Comparison of ENCODE assay signal across 12 cellular contexts in genomic region chr15:63332367-63333078, GRCh38. TPM values are rescaled to one million over a fixed set of nuclear protein-coding genes. Genes with fewer than 3 reads are reported as not detected.
A peak's percentile ranks its signal among the peaks of the same experiment; 100 is the strongest.
DNase-seq lines count a peak whose midpoint lies in the region; FAIRE-seq and TF ChIP-seq lines count a peak whose summit lies in the region.
"Had no signal": no experiment of that assay in that cellular context is flagged by ENCODE, and none has a peak within 500 bp of the region (broad histone marks: within the 10 kb centered on the region; RNA-seq: fewer than 3 reads in every experiment).

No MANE protein-coding gene starts in this region.

- no peak for TF ChIP-seq CTCF in Calu3 (IDR thresholded peaks at IDR 0.05; ENCODE audit: unreplicated experiment)
- TF ChIP-seq CTCF in bronchial epithelial cell (IDR thresholded peaks at IDR 0.05; ENCODE audit: insufficient read depth, low read length, severe bottlenecking): no peak

- CTCF ChIA-PET in Calu3 (lab: Charles Lee): interaction anchor here (0.6 to 1.7 kb wide), 5 partner anchors 35 to 67 kb away, joined by 3 to 5 read pairs (median 4); no protein-coding TSS in a partner anchor

- H3K27me3 ChIP-seq in bronchial epithelial cell (ENCODE audit: control insufficient read depth, insufficient read depth, low read length): no peaks in the 10 kb centered on the region

- intact Hi-C loops in Calu3 (cut with micrococcal nuclease; ENCODE audit: unreplicated experiment): no loop called here

- H3K36me3 Mint-ChIP-seq in Calu3 (ENCODE audit: insufficient read depth, unreplicated experiment): no peaks in the 10 kb centered on the region
- H3K36me3 Mint-ChIP-seq in activated naive CD8-positive, alpha-beta T cell treated with anti-CD3 and anti-CD28 coated beads for 36 hours: no peaks in the 10 kb centered on the region

- H3K9me3 Mint-ChIP-seq in Calu3 (ENCODE audit: low read depth, unreplicated experiment): peaks cover 2% of the 10 kb centered on the region
- no peaks in the 10 kb centered on the region for H3K9me3 Mint-ChIP-seq in activated naive CD8-positive, alpha-beta T cell treated with anti-CD3 and anti-CD28 coated beads for 36 hours

- DNase-seq in Calu3: peak; percentile 56
- peak; percentile 89 for DNase-seq in M059J (ENCODE audit: low read depth)
- DNase-seq in bronchial epithelial cell (ENCODE audit: low read depth): peak; percentile 98
- DNase-seq in non-pigmented ciliary epithelial cell (ENCODE audit: low read depth): peak; percentile 70
- DNase-seq in activated CD4-positive, alpha-beta T cell treated with anti-CD3 and anti-CD28 coated beads for 48 hours: no peak
- no peak for DNase-seq in activated naive CD8-positive, alpha-beta T cell treated with anti-CD3 and anti-CD28 coated beads for 36 hours
- no peak for DNase-seq in NCI-H2196 (lab: John Stamatoyannopoulos, UW; ENCODE audit: unreplicated experiment)
- no peak for DNase-seq in NCI-H1417 treated with DMSO at 0.1 percent for 48 hours (lab: John Stamatoyannopoulos, UW)
- DNase-seq: activated CD4-positive, CD25-positive, alpha-beta regulatory T cell treated with anti-CD3 and anti-CD28 coated beads, Interleukin-2, amount 50 U/mL, for 72 hours; amygdala; head of caudate nucleus; stimulated activated CD4-positive, alpha-beta T cell treated with anti-CD3 and anti-CD28 coated beads, Interleukin-15, amount 100 ng/mL, for 24 hours had no signal

- H3K4me3 Mint-ChIP-seq in Calu3 (ENCODE audit: low read depth, unreplicated experiment): no peak overlapping the region
- H3K4me3 Mint-ChIP-seq in activated naive CD8-positive, alpha-beta T cell treated with anti-CD3 and anti-CD28 coated beads for 36 hours: no peak overlapping the region

- no TSS peak for BruUV-seq in Calu3 (replicated peaks; lab: Mats Ljungman, UMichigan)

- H3K4me1 Mint-ChIP-seq in Calu3 (ENCODE audit: low read depth, unreplicated experiment): peaks cover 36% of the 10 kb centered on the region
- no peaks in the 10 kb centered on the region for H3K4me1 Mint-ChIP-seq in activated naive CD8-positive, alpha-beta T cell treated with anti-CD3 and anti-CD28 coated beads for 36 hours

- peak; percentile 52 for FAIRE-seq in bronchial epithelial cell (lab: Jason Lieb, UNC)

- H3K4me3 ChIP-seq in bronchial epithelial cell (ENCODE audit: low read depth, low read length): no peak overlapping the region

- peak overlapping the region; percentile 24 for H3K27ac Mint-ChIP-seq in Calu3 (ENCODE audit: unreplicated experiment)
- no peak overlapping the region for H3K27ac Mint-ChIP-seq in activated naive CD8-positive, alpha-beta T cell treated with anti-CD3 and anti-CD28 coated beads for 36 hours

- peaks cover 8% of the 10 kb centered on the region for H3K36me3 ChIP-seq in bronchial epithelial cell (ENCODE audit: control insufficient read depth, insufficient read depth, low read length)

- no peaks in the 10 kb centered on the region for H3K27me3 Mint-ChIP-seq in Calu3 (ENCODE audit: unreplicated experiment)
- H3K27me3 Mint-ChIP-seq in activated naive CD8-positive, alpha-beta T cell treated with anti-CD3 and anti-CD28 coated beads for 36 hours: no peaks in the 10 kb centered on the region

RNA-seq across cellular contexts. Expression of gene CA12, which starts 49.1 kb away (rescaled TPM):
- total RNA-seq in Calu3 (2022) (21.5 and 26.0 TPM in 2 replicates), bronchial epithelial cell (44.0 TPM in 2 replicates)
- 6.1 and 6.9 TPM in 2 replicates for total RNA-seq in M059J (2014; rRNA removed; shearing (Covaris generic))
- total RNA-seq in activated naive CD8-positive, alpha-beta T cell treated with anti-CD3 and anti-CD28 coated beads for 36 hours: under 1 TPM in 1 of 2 experiments, not detected in 1; 0.39 TPM

RNA-seq across cellular contexts. Expression of gene APH1B, which starts 55.1 kb away (rescaled TPM):
- total RNA-seq in Calu3 (2022) (11.4 and 11.6 TPM in 2 replicates), bronchial epithelial cell (4.1 and 4.7 TPM in 2 replicates)
- total RNA-seq in M059J (2014; rRNA removed; shearing (Covaris generic)): 7.7 and 8.8 TPM in 2 replicates
- total RNA-seq in activated naive CD8-positive, alpha-beta T cell treated with anti-CD3 and anti-CD28 coated beads for 36 hours: 1 to 10 TPM; 9.3 to 9.4 TPM

Comparison
In these comparisons a context has a peak if more than half of its experiments do, and no peak if none do; other contexts are left out.
1. DNase-seq: peak in Calu3 (single experiment), M059J (single experiment), bronchial epithelial cell (single experiment) and non-pigmented ciliary epithelial cell (single experiment); none in activated CD4-positive, alpha-beta T cell treated with anti-CD3 and anti-CD28 coated beads for 48 hours (single experiment), activated naive CD8-positive, alpha-beta T cell treated with anti-CD3 and anti-CD28 coated beads for 36 hours (single experiment), NCI-H2196 (single experiment) and NCI-H1417 treated with DMSO at 0.1 percent for 48 hours (single experiment).